7 cellular contexts compared by ENCODE assay signal in the genomic region with DNA sequence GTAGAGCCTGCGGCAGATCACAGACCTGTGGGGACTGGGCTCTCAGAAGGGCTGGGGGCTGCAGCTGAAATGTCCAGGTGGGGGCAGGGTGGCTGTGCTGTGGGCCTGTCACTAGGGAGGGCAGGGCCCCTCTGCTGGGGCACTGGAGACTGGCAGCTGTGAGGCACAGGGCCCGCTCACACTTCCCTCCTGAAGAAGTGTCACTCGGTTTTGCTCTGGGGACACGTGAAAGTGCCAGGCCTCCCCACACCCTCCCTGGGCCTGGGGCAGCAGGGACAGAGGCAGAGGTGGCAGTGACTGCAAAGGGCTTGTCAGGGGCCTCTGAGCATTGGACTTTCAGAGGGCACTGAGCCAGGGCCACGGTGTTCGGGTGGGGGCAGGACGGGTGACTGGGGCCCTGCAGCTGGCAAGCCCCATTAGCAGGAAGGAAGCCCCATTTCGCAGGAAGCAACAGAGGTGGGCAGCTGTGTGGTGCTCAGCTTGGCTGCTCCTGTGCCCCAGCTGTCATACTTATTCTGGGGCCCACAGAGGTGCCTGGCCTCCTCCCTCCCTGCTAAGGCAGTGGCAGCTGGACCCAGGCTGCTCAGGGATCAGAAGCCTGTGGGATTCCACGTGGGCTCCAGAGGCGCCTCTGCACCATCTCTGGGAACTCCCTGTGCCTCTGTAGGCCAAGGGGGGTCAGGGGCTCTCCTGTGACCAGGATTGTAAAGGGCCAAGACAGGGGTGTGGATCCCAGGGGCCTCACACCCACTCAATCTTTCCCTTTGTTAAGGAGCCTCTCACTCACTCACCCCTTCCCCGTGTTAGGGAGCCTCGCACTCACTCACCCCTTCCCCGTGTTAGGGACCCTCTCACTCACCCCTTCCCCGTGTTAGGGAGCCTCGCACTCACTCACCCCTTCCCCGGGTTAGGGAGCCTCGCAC. TPM values are rescaled to one million over a fixed set of nuclear protein-coding genes. Genes with fewer than 3 reads are reported as not detected.
"Had no signal": no experiment of that assay in that cellular context is flagged by ENCODE, and none has a peak within 500 bp of the region (broad histone marks: within the 10 kb centered on the region; RNA-seq: fewer than 3 reads in every experiment).

No MANE protein-coding gene starts in this region.

RNA-seq across cellular contexts. Expression of a gene that starts 5.2 kb away (rescaled TPM):
- total RNA-seq: epithelial cell of proximal tubule, mesothelial cell of epicardium, osteoblast, suprapubic skin had no signal

RNA-seq across cellular contexts. Expression of a gene that starts 31.7 kb away (rescaled TPM):
- total RNA-seq: activated CD4-positive, alpha-beta memory T cell treated with anti-CD3 and anti-CD28 coated beads, Interleukin-2, amount 10 ng/mL, durations not matched to agents 7 days and 5 days; activated naive CD8-positive, alpha-beta T cell treated with anti-CD3 and anti-CD28 coated beads for 36 hours; activated T-helper 17 cell treated with anti-CD3 and anti-CD28 coated beads, Interleukin-2, amount 50 U/mL, for 72 hours; epithelial cell of proximal tubule; mesothelial cell of epicardium; osteoblast; suprapubic skin had no signal

RNA-seq across cellular contexts. Expression of a gene that starts 37.7 kb away (rescaled TPM):
- total RNA-seq: activated CD4-positive, alpha-beta memory T cell treated with anti-CD3 and anti-CD28 coated beads, Interleukin-2, amount 10 ng/mL, durations not matched to agents 7 days and 5 days; activated naive CD8-positive, alpha-beta T cell treated with anti-CD3 and anti-CD28 coated beads for 36 hours; activated T-helper 17 cell treated with anti-CD3 and anti-CD28 coated beads, Interleukin-2, amount 50 U/mL, for 72 hours; epithelial cell of proximal tubule; mesothelial cell of epicardium had no signal

RNA-seq across cellular contexts. Expression of a gene that starts 51.5 kb away (rescaled TPM):
- total RNA-seq: activated CD4-positive, alpha-beta memory T cell treated with anti-CD3 and anti-CD28 coated beads, Interleukin-2, amount 10 ng/mL, durations not matched to agents 7 days and 5 days; activated naive CD8-positive, alpha-beta T cell treated with anti-CD3 and anti-CD28 coated beads for 36 hours; activated T-helper 17 cell treated with anti-CD3 and anti-CD28 coated beads, Interleukin-2, amount 50 U/mL, for 72 hours; epithelial cell of proximal tubule; mesothelial cell of epicardium; osteoblast had no signal
